ENCODE assay signal across 20 cellular contexts in the genomic region with DNA sequence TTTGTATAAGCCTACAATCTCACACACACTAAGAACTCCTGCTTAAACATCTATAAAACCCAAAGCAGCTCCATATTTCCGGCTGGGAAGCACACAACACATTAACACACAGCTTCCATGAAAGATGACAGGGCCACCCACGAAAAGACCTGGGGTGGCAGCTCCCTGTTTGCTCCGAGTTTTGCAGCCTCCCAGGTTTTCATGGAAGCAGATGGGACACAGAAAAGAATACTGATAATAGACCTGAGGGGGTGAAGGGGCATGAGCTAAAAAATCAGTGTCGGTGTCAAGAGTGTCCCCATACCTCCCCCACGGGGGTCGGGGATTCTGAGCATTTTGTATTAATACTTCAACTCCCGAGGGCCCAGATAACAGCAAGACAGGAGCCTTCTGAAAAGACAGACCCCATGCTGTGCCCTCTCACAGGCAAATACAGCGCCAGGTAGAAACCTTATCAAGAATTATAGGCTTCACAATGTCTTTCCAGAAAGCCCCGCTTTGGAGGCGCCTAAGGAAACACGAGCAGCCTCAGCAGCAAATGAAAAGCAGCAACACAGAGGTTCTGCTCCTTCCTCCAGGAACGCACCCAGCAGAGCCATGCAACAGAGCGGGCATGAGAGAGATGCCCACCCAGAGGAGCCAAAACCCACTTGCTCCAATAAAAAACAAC. TPM values are rescaled to one million over a fixed set of nuclear protein-coding genes. Genes with fewer than 3 reads are reported as not detected.
DNase-seq lines count a peak whose midpoint lies in the region; ATAC-seq and TF ChIP-seq lines count a peak whose summit lies in the region.
"Had no signal": no experiment of that assay in that cellular context is flagged by ENCODE, and none has a peak within 500 bp of the region (broad histone marks: within the 10 kb centered on the region; RNA-seq: fewer than 3 reads in every experiment).

No MANE protein-coding gene starts in this region.

- H3K9me3 Mint-ChIP-seq in activated naive CD4-positive, alpha-beta T cell treated with anti-CD3 and anti-CD28 coated beads, Interleukin-2, amount 10 ng/mL, durations not matched to agents 7 days and 5 days: no peaks in the 10 kb centered on the region
- H3K9me3 Mint-ChIP-seq in neural crest cell: no peaks in the 10 kb centered on the region
- H3K9me3 Mint-ChIP-seq: activated B cell treated with CpG ODN at 0.5 μM for 24 hours; activated T-helper 2 cell treated with anti-CD3 and anti-CD28 coated beads, Interferon-gamma antibody, Interleukin-2, Interleukin-4, amounts not matched to agents 10 μg/mL and 5 μg/mL and 100 μg/mL, durations not matched to agents 14 hours and 24 hours and 36 hours; CD4-positive, alpha-beta T cell; stimulated activated effector memory CD8-positive, alpha-beta T cell treated with anti-CD3 and anti-CD28 coated beads, Interleukin-12 subunit alpha, Interleukin-12 subunit beta, amount 100 ng/mL, for 72 hours had no signal

- H3K36me3 Mint-ChIP-seq in activated naive CD4-positive, alpha-beta T cell treated with anti-CD3 and anti-CD28 coated beads, Interleukin-2, amount 10 ng/mL, durations not matched to agents 7 days and 5 days: no peaks in the 10 kb centered on the region
- H3K36me3 Mint-ChIP-seq in neural crest cell (ENCODE audit: low read depth): peaks cover 4% of the 10 kb centered on the region

- H3K27me3 Mint-ChIP-seq in activated naive CD4-positive, alpha-beta T cell treated with anti-CD3 and anti-CD28 coated beads, Interleukin-2, amount 10 ng/mL, durations not matched to agents 7 days and 5 days: peaks cover 6% of the 10 kb centered on the region
- no peaks in the 10 kb centered on the region for H3K27me3 Mint-ChIP-seq in neural crest cell (ENCODE audit: low read depth)
- H3K27me3 Mint-ChIP-seq: activated B cell treated with CpG ODN at 0.5 μM for 24 hours; CD4-positive, alpha-beta T cell had no signal

- H3K27ac ChIP-seq in brain microvascular endothelial cell (peak overlapping the region; percentile 21), uterus (peak overlapping the region; percentile 91 to 94)
- H3K27ac ChIP-seq: tibial artery had no signal

- intact Hi-C loops in uterus (cut with DNase I; ENCODE audit: low total_unique reads): no loop called here

- CTCF ChIA-PET in activated naive CD4-positive, alpha-beta T cell treated with anti-CD3 and anti-CD28 coated beads, Interleukin-2, amount 10 ng/mL, durations not matched to agents 7 days and 5 days (lab: Charles Lee): no interaction called here

- no peak overlapping the region for H3K27ac Mint-ChIP-seq in activated naive CD4-positive, alpha-beta T cell treated with anti-CD3 and anti-CD28 coated beads, Interleukin-2, amount 10 ng/mL, durations not matched to agents 7 days and 5 days
- H3K27ac Mint-ChIP-seq in neural crest cell (ENCODE audit: unreplicated experiment): peak overlapping the region; percentile 10
- H3K27ac Mint-ChIP-seq: activated B cell treated with CpG ODN at 0.5 μM for 24 hours; activated T-helper 2 cell treated with anti-CD3 and anti-CD28 coated beads, Interferon-gamma antibody, Interleukin-2, Interleukin-4, amounts not matched to agents 10 μg/mL and 5 μg/mL and 100 μg/mL, durations not matched to agents 14 hours and 24 hours and 36 hours; CD4-positive, alpha-beta T cell; stimulated activated effector memory CD8-positive, alpha-beta T cell treated with anti-CD3 and anti-CD28 coated beads, Interleukin-12 subunit alpha, Interleukin-12 subunit beta, amount 100 ng/mL, for 72 hours had no signal

- peaks cover 16 to 23% of the 10 kb centered on the region in 2 donors for H3K4me1 ChIP-seq in uterus

- ATAC-seq in activated CD4-positive, CD25-positive, alpha-beta regulatory T cell treated with anti-CD3 and anti-CD28 coated beads, Interleukin-2, amount 50 U/mL, for 24 hours: no peak
- ATAC-seq in HG02759 (IDR thresholded peaks at IDR 0.05; ENCODE audit: unreplicated experiment): no peak
- ATAC-seq in GM19455 (IDR thresholded peaks at IDR 0.05; ENCODE audit: unreplicated experiment): no peak
- ATAC-seq: HCT116 had no signal

- H3K27me3 ChIP-seq in brain microvascular endothelial cell (replicated peaks) (no peaks in the 10 kb centered on the region), uterus (no peaks in the 10 kb centered on the region)
- H3K27me3 ChIP-seq: tibial artery had no signal

- in situ Hi-C loops in brain microvascular endothelial cell (cut with HindIII; ENCODE audit: low pct_ligation_motif_present, low sequenced_read_pairs): no loop called here

- TF ChIP-seq CTCF in brain microvascular endothelial cell (IDR thresholded peaks at IDR 0.05; ENCODE audit: low read depth, low read length, missing control alignments) (no peak), neural crest cell (conservative IDR thresholded peaks at IDR 0.05) (no peak), uterus (IDR thresholded peaks at IDR 0.05) (no peak)

- H3K4me3 Mint-ChIP-seq in activated naive CD4-positive, alpha-beta T cell treated with anti-CD3 and anti-CD28 coated beads, Interleukin-2, amount 10 ng/mL, durations not matched to agents 7 days and 5 days: no peak overlapping the region
- H3K4me3 Mint-ChIP-seq in neural crest cell: peak overlapping the region; percentile 21
- H3K4me3 Mint-ChIP-seq: activated B cell treated with CpG ODN at 0.5 μM for 24 hours; CD4-positive, alpha-beta T cell; stimulated activated effector memory CD8-positive, alpha-beta T cell treated with anti-CD3 and anti-CD28 coated beads, Interleukin-12 subunit alpha, Interleukin-12 subunit beta, amount 100 ng/mL, for 72 hours had no signal

- H3K36me3 ChIP-seq in brain microvascular endothelial cell (replicated peaks) (peaks cover 18% of the 10 kb centered on the region), uterus (no peaks in the 10 kb centered on the region)

- H3K4me1 Mint-ChIP-seq in activated naive CD4-positive, alpha-beta T cell treated with anti-CD3 and anti-CD28 coated beads, Interleukin-2, amount 10 ng/mL, durations not matched to agents 7 days and 5 days: no peaks in the 10 kb centered on the region
- peaks cover 58% of the 10 kb centered on the region for H3K4me1 Mint-ChIP-seq in neural crest cell

- H3K9me3 ChIP-seq in uterus: no peaks in the 10 kb centered on the region
- H3K9me3 ChIP-seq: tibial artery had no signal

- no peak for TF ChIP-seq POLR2A in uterus (IDR thresholded peaks at IDR 0.05)

- DNase-seq in activated naive CD4-positive, alpha-beta T cell treated with anti-CD3 and anti-CD28 coated beads, Interleukin-2, amount 10 ng/mL, durations not matched to agents 7 days and 5 days: peak; percentile 7
- DNase-seq in activated naive CD4-positive, alpha-beta T cell treated with Interleukin-2 at 50 U/mL for 16 hours: no peak
- no peak for DNase-seq in brain microvascular endothelial cell
- no peak for DNase-seq in neural crest cell (ENCODE audit: low read depth, low spot score)
- DNase-seq in uterus: no peak
- DNase-seq: activated B cell treated with CpG ODN at 0.5 μM for 24 hours; CD4-positive, alpha-beta T cell; DMS53; NCI-H146; NCI-H446 treated with DMSO at 0.1 percent for 48 hours; Right ventricle myocardium superior; stimulated activated CD4-positive, alpha-beta T cell treated with anti-CD3 and anti-CD28 coated beads, Interleukin-12 subunit alpha, Interleukin-12 subunit beta, amount 100 ng/mL, for 4 hours; T-helper 2 cell; tibial artery had no signal

- H3K4me3 ChIP-seq in brain microvascular endothelial cell (ENCODE audit: low read depth, low read length) (no peak overlapping the region), uterus (no peak overlapping the region)
- H3K4me3 ChIP-seq: tibial artery had no signal

RNA-seq across cellular contexts. Expression of a gene that starts 50.5 kb away (rescaled TPM):
- total RNA-seq in neural crest cell (90.7 and 91.2 TPM in 2 replicates), uterus (100 to 1,000 TPM in 1 of 4 donors, 10 to 100 TPM in 3; 29.4 to 177 (median 65.7) TPM)
